20 cellular contexts compared by ENCODE assay signal in genomic region chr1:63601061-63601460, GRCh38.
"Had no signal": no experiment of that assay in that cellular context is flagged by ENCODE, and none has a peak within 500 bp of the region (broad histone marks: within the 10 kb centered on the region; RNA-seq: fewer than 3 reads in every experiment).

No MANE protein-coding gene starts in this region.

- H3K9me3 ChIP-seq: esophagus squamous epithelium, left lung, mucosa of descending colon, pancreas, sigmoid colon, spleen, thyroid gland had no signal

- H3K36me3 ChIP-seq: cardiac muscle cell, esophagus squamous epithelium, left lung, pancreas, sigmoid colon, thyroid gland had no signal

- ATAC-seq: activated T-helper 17 cell treated with anti-CD3 and anti-CD28 coated beads, Interleukin-2, amount 50 U/mL, for 72 hours; effector memory CD8-positive, alpha-beta T cell; left lung; mucosa of descending colon had no signal

- H3K27ac ChIP-seq: cardiac muscle cell, esophagus squamous epithelium, left lung, pancreas, sigmoid colon, spleen, thyroid gland had no signal

- H3K4me1 ChIP-seq: esophagus squamous epithelium, sigmoid colon, thyroid gland had no signal

- DNase-seq: activated B cell treated with CpG ODN at 0.5 μM for 24 hours; activated CD4-positive, alpha-beta memory T cell treated with anti-CD3 and anti-CD28 coated beads for 36 hours; activated CD4-positive, alpha-beta T cell treated with anti-CD3 and anti-CD28 coated beads for 4 hours; activated naive CD4-positive, alpha-beta T cell; activated naive CD8-positive, alpha-beta T cell treated with anti-CD3 and anti-CD28 coated beads for 36 hours; activated T-cell treated with anti-CD3 and anti-CD28 coated beads, Interleukin-2, amount 50 U/mL, for 1 hour; amygdala; effector memory CD8-positive, alpha-beta T cell; esophagus squamous epithelium; foreskin melanocyte; left lung; mucosa of descending colon; naive B cell; pancreas; sigmoid colon; spleen; stimulated activated naive CD4-positive, alpha-beta T cell; thyroid gland had no signal

- H3K27me3 ChIP-seq: cardiac muscle cell, esophagus squamous epithelium, left lung, pancreas, sigmoid colon, spleen, thyroid gland had no signal

- H3K4me3 ChIP-seq: cardiac muscle cell, esophagus squamous epithelium, left lung, mucosa of descending colon, pancreas, sigmoid colon, spleen, thyroid gland had no signal
